Comparison of ENCODE assay signal across 7 cellular contexts in the genomic region with DNA sequence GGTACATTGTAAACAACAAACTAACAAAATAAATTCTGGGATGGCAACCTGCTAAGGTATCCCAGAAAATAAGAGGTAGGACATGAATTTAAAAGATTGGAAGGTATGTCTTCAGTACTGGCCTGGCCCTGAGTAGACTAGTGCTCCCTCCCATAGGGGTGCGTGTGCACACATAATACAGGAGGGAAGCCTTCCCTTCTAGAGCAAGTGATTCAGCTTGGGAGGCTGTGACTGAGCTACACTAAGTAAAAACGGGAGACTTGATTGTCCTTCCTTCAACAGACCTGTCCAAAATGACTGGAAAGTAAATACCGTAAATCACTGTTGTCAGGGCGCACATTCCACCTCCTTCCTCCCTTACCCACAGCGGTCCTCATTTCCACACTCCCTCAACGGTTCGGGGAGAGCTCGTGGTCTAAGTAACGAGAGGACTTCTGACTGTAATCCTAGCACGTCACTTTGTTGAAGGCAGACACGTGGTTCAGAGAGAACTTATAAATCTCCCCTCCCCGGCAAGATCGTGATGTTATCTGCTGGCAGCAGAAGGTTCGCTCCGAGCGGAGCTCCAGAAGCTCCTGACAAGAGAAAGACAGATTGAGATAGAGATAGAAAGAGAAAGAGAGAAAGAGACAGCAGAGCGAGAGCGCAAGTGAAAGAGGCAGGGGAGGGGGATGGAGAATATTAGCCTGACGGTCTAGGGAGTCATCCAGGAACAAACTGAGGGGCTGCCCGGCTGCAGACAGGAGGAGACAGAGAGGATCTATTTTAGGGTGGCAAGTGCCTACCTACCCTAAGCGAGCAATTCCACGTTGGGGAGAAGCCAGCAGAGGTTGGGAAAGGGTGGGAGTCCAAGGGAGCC. TPM values are rescaled to one million over a fixed set of nuclear protein-coding genes. Genes with fewer than 3 reads are reported as not detected.
A peak's percentile ranks its signal among the peaks of the same experiment; 100 is the strongest.
DNase-seq lines count a peak whose midpoint lies in the region; ATAC-seq, FAIRE-seq and TF ChIP-seq lines count a peak whose summit lies in the region.

TGFB2 (plus strand) TSS at position 523 of the 859 bp plus-strand sequence. CDS start 1,366 bp downstream, outside the sequence.

- ATAC-seq in GM21528 (IDR thresholded peaks at IDR 0.05; ENCODE audit: low FRiP score, unreplicated experiment) (peak; percentile 49), memory B cell (ENCODE audit: low read depth) (peak; percentile 37)

- BruUV-seq in endothelial cell of umbilical vein (replicated peaks; lab: Mats Ljungman, UMichigan), result TSS peak; percentile 28

- H3K27me3 Mint-ChIP-seq in memory B cell, result no peaks in the 10 kb centered on the region

- H3K4me1 Mint-ChIP-seq in memory B cell, result peaks cover 19% of the 10 kb centered on the region

- H4K20me1 ChIP-seq in SU-DHL-6 (ENCODE audit: low read depth, low read length) (no peaks in the 10 kb centered on the region), endothelial cell of umbilical vein (replicated peaks; ENCODE audit: control insufficient read depth, extremely low read depth, insufficient read depth, low read length) (no peaks in the 10 kb centered on the region)

- peaks cover 50% of the 10 kb centered on the region for H3K27me3 ChIP-seq in HUES6 (ENCODE audit: control insufficient read depth, insufficient read depth, low read length)
- no peaks in the 10 kb centered on the region for H3K27me3 ChIP-seq in SU-DHL-6 (ENCODE audit: low read length)
- no peaks in the 10 kb centered on the region for H3K27me3 ChIP-seq in endothelial cell of umbilical vein (ENCODE audit: control insufficient read depth in 2 of 2, insufficient read depth in 2 of 2, low read length in 2 of 2)
- H3K27me3 ChIP-seq in thyroid gland, result no peaks in the 10 kb centered on the region

- H3K36me3 Mint-ChIP-seq in memory B cell, result no peaks in the 10 kb centered on the region

- H3K27ac ChIP-seq in HUES6 (ENCODE audit: low read depth, low read length), result no peak within 1 kb of the TSS
- no peak within 1 kb of the TSS for H3K27ac ChIP-seq in SU-DHL-6 (ENCODE audit: low read depth, low read length)
- H3K27ac ChIP-seq in endothelial cell of umbilical vein (ENCODE audit: insufficient read depth, low read depth, low read length), result peak within 1 kb of the TSS; percentile 85
- peak within 1 kb of the TSS in 2 of 3 donors; percentile 72 to 82 for H3K27ac ChIP-seq in thyroid gland

- no peaks in the 10 kb centered on the region for H3K9me2 ChIP-seq in SU-DHL-6 (replicated peaks; ENCODE audit: insufficient read depth, low read length)

- H2AFZ ChIP-seq in SU-DHL-6 (ENCODE audit: low read depth, low read length, severe bottlenecking) (no peak within 1 kb of the TSS), endothelial cell of umbilical vein (ENCODE audit: low read depth, low read length) (peak within 1 kb of the TSS; percentile 41)

- intact Hi-C loops in endothelial cell of umbilical vein (cut with micrococcal nuclease) (loop anchor here (1.0 to 5.0 kb wide), 8 partner anchors 32 to 982 kb away; no protein-coding TSS in a partner anchor), thyroid gland (cut with DNase I) (loop anchor here (10.0 kb wide), 1 partner anchor 120 kb away; no protein-coding TSS in a partner anchor)

- no peaks in the 10 kb centered on the region for H3K9me3 Mint-ChIP-seq in memory B cell

- H3K9me3 ChIP-seq in HUES6 (ENCODE audit: control insufficient read depth, insufficient read depth, low read depth, low read length), result no peaks in the 10 kb centered on the region
- no peaks in the 10 kb centered on the region for H3K9me3 ChIP-seq in SU-DHL-6 (ENCODE audit: insufficient read depth, low read length)
- H3K9me3 ChIP-seq in endothelial cell of umbilical vein (replicated peaks; ENCODE audit: control insufficient read depth, insufficient read depth, low read length), result no peaks in the 10 kb centered on the region
- no peaks in the 10 kb centered on the region for H3K9me3 ChIP-seq in thyroid gland

- CTCF ChIA-PET in endothelial cell of umbilical vein (lab: Charles Lee), result interaction anchor here (0.6 to 9.8 kb wide), 17 partner anchors 9 to 1316 kb away, joined by 3 to 161 read pairs (median 4); no protein-coding TSS in a partner anchor

- peak; percentile 90 for FAIRE-seq in endothelial cell of umbilical vein (lab: Jason Lieb, UNC)

- H3K4me3 Mint-ChIP-seq in memory B cell, result no peak within 1 kb of the TSS

- H3K4me2 ChIP-seq in SU-DHL-6 (ENCODE audit: low read depth, low read length, poor library complexity, severe bottlenecking) (peak within 1 kb of the TSS; percentile 39), endothelial cell of umbilical vein (ENCODE audit: insufficient read depth, low read length) (peak within 1 kb of the TSS; percentile 98)

- dilution Hi-C loops in endothelial cell of umbilical vein (cut with MboI; ENCODE audit: extremely low pct_ligation_motif_present, low sequenced_read_pairs), result no loop called here

- peak within 1 kb of the TSS; percentile 63 for H3K9ac ChIP-seq in HUES6 (ENCODE audit: low read length)
- H3K9ac ChIP-seq in SU-DHL-6 (ENCODE audit: low read length), result no peak within 1 kb of the TSS
- H3K9ac ChIP-seq in endothelial cell of umbilical vein (replicated peaks; ENCODE audit: extremely low read depth, insufficient read depth, low read length), result peak within 1 kb of the TSS; percentile 96

- H3K27ac Mint-ChIP-seq in memory B cell, result no peak within 1 kb of the TSS

- TF ChIP-seq POLR2A in endothelial cell of umbilical vein (IDR thresholded peaks at IDR 0.05; ENCODE audit: low read depth, low read length) (peak; percentile 82), thyroid gland (IDR thresholded peaks at IDR 0.05) (peak in 1 of 2 donors; percentile 65)

- H3K4me1 ChIP-seq in HUES6 (ENCODE audit: control insufficient read depth, insufficient read depth, low read length), result peaks cover 9% of the 10 kb centered on the region
- H3K4me1 ChIP-seq in endothelial cell of umbilical vein (ENCODE audit: control insufficient read depth, extremely low read depth, insufficient read depth, low read length), result peaks cover 24% of the 10 kb centered on the region
- peaks cover 8 to 10% of the 10 kb centered on the region in 2 donors for H3K4me1 ChIP-seq in thyroid gland

- POLR2A ChIA-PET in endothelial cell of umbilical vein (lab: Charles Lee), result interaction anchor here (1.2 kb wide), 1 partner anchor 154 kb away, joined by 3 read pairs; no protein-coding TSS in a partner anchor

- no peaks in the 10 kb centered on the region for H3K79me2 ChIP-seq in SU-DHL-6 (ENCODE audit: insufficient read depth, low read length)
- no peaks in the 10 kb centered on the region for H3K79me2 ChIP-seq in endothelial cell of umbilical vein (ENCODE audit: control insufficient read depth, insufficient read depth, low read length)

- 5 to 6% methylated on average over 22 of the region's 22 CpGs for WGBS in thyroid gland, 2 donors

- peak within 1 kb of the TSS; percentile 90 for H3K4me3 ChIP-seq in HUES6 (ENCODE audit: low read depth, low read length)
- H3K4me3 ChIP-seq in SU-DHL-6 (ENCODE audit: insufficient read depth, low read length, poor library complexity, severe bottlenecking), result no peak within 1 kb of the TSS
- H3K4me3 ChIP-seq in endothelial cell of umbilical vein (replicated peaks in 1 of 3; ENCODE audit: insufficient read depth in 1 of 3, low read depth in 1 of 3, low read length in 3 of 3), result peak within 1 kb of the TSS; percentile 86 to 95 (median 88)
- H3K4me3 ChIP-seq in thyroid gland (replicated peaks in 1 of 3), result peak within 1 kb of the TSS; percentile 47 to 76 (median 56)

- DNase-seq in GF-D8 (lab: John Stamatoyannopoulos, UW) (peak; percentile 23), endothelial cell of umbilical vein (ENCODE audit: low read depth, low spot score) (peak; percentile 93), memory B cell (ENCODE audit: low spot score in 2 of 2) (peak; percentile 34 to 38), thyroid gland (peak; percentile 42 to 58)

- H3K36me3 ChIP-seq in HUES6 (ENCODE audit: control insufficient read depth, insufficient read depth, low read length) (no peaks in the 10 kb centered on the region), SU-DHL-6 (ENCODE audit: low read length) (no peaks in the 10 kb centered on the region), endothelial cell of umbilical vein (ENCODE audit: control insufficient read depth in 2 of 2, extremely low read depth in 1 of 2, insufficient read depth in 2 of 2, low read length in 2 of 2) (no peaks in the 10 kb centered on the region), thyroid gland (no peaks in the 10 kb centered on the region)

- H3K9me1 ChIP-seq in endothelial cell of umbilical vein (replicated peaks; ENCODE audit: control insufficient read depth, extremely low read depth, insufficient read depth, low read length), result no peaks in the 10 kb centered on the region

- H3F3A ChIP-seq in SU-DHL-6 (ENCODE audit: insufficient read depth), result no peaks in the 10 kb centered on the region

- no peak for TF ChIP-seq CTCF in SU-DHL-6 (IDR thresholded peaks at IDR 0.05; ENCODE audit: insufficient read depth, low read length, poor library complexity, severe bottlenecking)
- no peak for TF ChIP-seq CTCF in endothelial cell of umbilical vein (IDR thresholded peaks at IDR 0.05; ENCODE audit: extremely low read depth in 1 of 2, insufficient read depth in 1 of 2, low read depth in 1 of 2, low read length in 2 of 2)
- TF ChIP-seq CTCF in thyroid gland (IDR thresholded peaks at IDR 0.05), result no peak

TF ChIP-seq in endothelial cell of umbilical vein, 7 proteins besides CTCF, POLR2A, EP300 and RAD21:
- no peak for TF ChIP-seq FOS (IDR thresholded peaks at IDR 0.05; ENCODE audit: borderline replicate concordance, insufficient read depth, low read length)
- peak; percentile 90 for TF ChIP-seq MAX (IDR thresholded peaks at IDR 0.05; ENCODE audit: insufficient read depth, insufficient read length)
- peak; percentile 74 for TF ChIP-seq GATA2 (IDR thresholded peaks at IDR 0.05; ENCODE audit: insufficient read depth, insufficient read length, low read depth, low read length)
- TF ChIP-seq POLR2AphosphoS5 (IDR thresholded peaks at IDR 0.05; ENCODE audit: insufficient read depth, low read depth, low read length), result peak; percentile 54
- TF ChIP-seq JUN (IDR thresholded peaks at IDR 0.05; ENCODE audit: borderline replicate concordance, insufficient read depth, insufficient read length, low read depth), result no peak
TF ChIP-seq in endothelial cell of umbilical vein: peak in this region for 3.

RNA-seq across cellular contexts. Expression of gene TGFB2, which starts in this region (rescaled TPM):
- total RNA-seq in endothelial cell of umbilical vein, result 31.5 and 43.5 TPM in 2 replicates
- 21.2 TPM in 2 replicates for polyA plus RNA-seq in endothelial cell of umbilical vein
- polyA plus RNA-seq in endothelial cell of umbilical vein (2011; cell fraction: cytosol; rRNA removed), result 19.7 and 27.7 TPM in 2 replicates
- 30.8 and 39.2 TPM in 2 replicates for polyA plus RNA-seq in endothelial cell of umbilical vein (2011; cell fraction: nucleus; rRNA removed)
- polyA plus RNA-seq in endothelial cell of umbilical vein (2012), result 56.7 and 63.7 TPM in 2 replicates
- 62.2 and 63.2 TPM in 2 replicates for polyA minus RNA-seq in endothelial cell of umbilical vein
- not detected for polyA minus RNA-seq in endothelial cell of umbilical vein (2011; cell fraction: cytosol; rRNA and poly(A)+ RNA removed)
- polyA minus RNA-seq in endothelial cell of umbilical vein (2011; cell fraction: nucleus; rRNA and poly(A)+ RNA removed), result 60.3 and 100 TPM in 2 replicates
- total RNA-seq in thyroid gland, result 10 to 100 TPM in 1 of 4 donors, 1 to 10 TPM in 3; 2.2 to 16.7 (median 8.0) TPM

Comparison
In these comparisons a context has a peak if more than half of its experiments do, and no peak if none do; other contexts are left out.
1. DNase-seq: peak in every context shown above with its lines; median percentile 93 in endothelial cell of umbilical vein; 50 in thyroid gland; 36 in memory B cell; 23 in GF-D8.
2. H3K27ac ChIP-seq: peak in endothelial cell of umbilical vein (single experiment) and thyroid gland (2 of 3); none in HUES6 (single experiment) and SU-DHL-6 (single experiment).